8 cellular contexts compared by ENCODE assay signal in the genomic region with DNA sequence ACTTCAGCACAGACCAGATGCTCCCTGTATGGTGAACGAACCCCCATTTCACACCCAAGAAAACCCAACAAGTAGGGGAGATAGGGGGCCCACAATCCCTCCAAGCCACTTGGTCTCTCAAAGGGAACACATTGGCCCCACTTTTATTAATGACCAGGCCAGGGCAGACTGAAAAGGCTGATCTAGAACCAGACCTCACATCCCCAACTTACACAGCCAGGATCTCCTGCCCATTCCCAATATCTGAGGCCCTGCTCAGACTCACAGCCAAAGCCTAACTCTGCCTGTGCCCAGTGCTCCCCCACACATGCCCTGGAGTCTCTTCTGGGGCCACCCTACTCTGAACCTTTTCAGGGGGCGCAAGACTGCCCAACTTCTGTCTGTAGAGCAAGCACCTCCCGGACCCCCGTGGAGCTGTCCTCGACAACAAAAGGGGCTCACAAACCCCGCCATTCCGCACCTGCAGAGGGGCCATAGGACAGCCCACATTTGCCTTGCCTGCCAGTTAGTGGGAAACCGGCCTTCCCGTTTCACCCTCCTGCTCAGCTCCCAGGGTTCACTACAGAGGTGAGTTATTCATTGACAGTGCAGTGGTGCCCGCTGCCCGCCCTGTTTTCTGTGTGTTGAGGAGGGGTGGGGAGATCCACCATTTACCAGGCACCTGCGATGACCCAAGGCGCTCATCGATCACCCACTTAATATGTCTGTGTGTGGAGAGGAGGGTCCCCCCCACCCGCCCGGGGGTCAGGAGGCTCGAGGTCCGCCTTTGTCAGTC. TPM values are rescaled to one million over a fixed set of nuclear protein-coding genes. Genes with fewer than 3 reads are reported as not detected.
DNase-seq lines count a peak whose midpoint lies in the region; ATAC-seq and TF ChIP-seq lines count a peak whose summit lies in the region.

No MANE protein-coding gene starts in this region.

- no peaks in the 10 kb centered on the region for H3F3A ChIP-seq in Loucy (ENCODE audit: low read depth)

- peaks cover 64% of the 10 kb centered on the region for H3K79me2 ChIP-seq in Loucy (ENCODE audit: insufficient read depth, low read length)

- H3K9me3 ChIP-seq in Loucy (ENCODE audit: insufficient read depth, low read depth, low read length) (no peaks in the 10 kb centered on the region), duodenal mucosa (ENCODE audit: control insufficient read depth in 1 of 2, low read length in 2 of 2) (no peaks in the 10 kb centered on the region)

- H3K27me3 Mint-ChIP-seq in naive B cell: peaks cover 7 to 24% (median 21%) of the 10 kb centered on the region in 3 donors

- H3K9me3 Mint-ChIP-seq in naive B cell: no peaks in the 10 kb centered on the region

- H3K4me3 Mint-ChIP-seq in naive B cell: peak overlapping the region; percentile 43 to 92 (median 78)

- H3K36me3 ChIP-seq in Loucy (ENCODE audit: insufficient read depth, low read length) (no peaks in the 10 kb centered on the region; the same call in 1 of the 2 replicates), duodenal mucosa (ENCODE audit: control insufficient read depth in 1 of 2, insufficient read depth in 2 of 2, low read length in 2 of 2) (peaks cover 6 to 7% of the 10 kb centered on the region in 2 donors)

- H3K9me2 ChIP-seq in Loucy (replicated peaks; ENCODE audit: low read depth, low read length): no peaks in the 10 kb centered on the region

- H2AFZ ChIP-seq in Loucy (ENCODE audit: low read length): peak overlapping the region; percentile 62; the same call in 1 of the 2 replicates

- peak overlapping the region; percentile 82 for H3K9ac ChIP-seq in Loucy (ENCODE audit: low read depth, low read length, poor library complexity, severe bottlenecking)
- H3K9ac ChIP-seq in duodenal mucosa (ENCODE audit: low read depth in 1 of 2, low read length in 2 of 2): peak overlapping the region; percentile 75 to 76

- H3K4me1 ChIP-seq in Loucy (ENCODE audit: insufficient read depth, low read length, poor library complexity, severe bottlenecking) (peaks cover 46% of the 10 kb centered on the region), duodenal mucosa (ENCODE audit: control insufficient read depth in 1 of 2, insufficient read depth in 2 of 2, low read length in 2 of 2) (peaks cover 45 to 55% of the 10 kb centered on the region in 2 donors)

- H3K36me3 Mint-ChIP-seq in naive B cell: no peaks in the 10 kb centered on the region

- no peak for TF ChIP-seq CTCF in Loucy (conservative IDR thresholded peaks at IDR 0.05; ENCODE audit: low read length)

- H3K4me3 ChIP-seq in Loucy (ENCODE audit: low read length, poor library complexity, severe bottlenecking) (peak overlapping the region; percentile 78), duodenal mucosa (ENCODE audit: low read depth in 1 of 2, low read length in 2 of 2) (peak overlapping the region; percentile 65 to 72)

- ATAC-seq in naive B cell (ENCODE audit: low read depth in 2 of 2): no peak
- ATAC-seq in HG02642 (IDR thresholded peaks at IDR 0.05; ENCODE audit: poor library complexity, unreplicated experiment): no peak

- peak overlapping the region; percentile 96 for H3K4me2 ChIP-seq in Loucy (ENCODE audit: low read depth, low read length, poor library complexity, severe bottlenecking)

- peak overlapping the region in 3 of 6 donors; percentile 22 to 64 (median 59) for H3K27ac Mint-ChIP-seq in naive B cell

- H3K4me1 Mint-ChIP-seq in naive B cell: peaks cover 10 to 22% (median 12%) of the 10 kb centered on the region in 3 donors

- peak; percentile 4 for DNase-seq in COR-L47 (lab: John Stamatoyannopoulos, UW)
- no peak for DNase-seq in naive B cell
- DNase-seq in KG1 (lab: John Stamatoyannopoulos, UW): no peak
- DNase-seq in NOMO-1 treated with dmso at 0.1 percent for 144 hours (lab: John Stamatoyannopoulos, UW; ENCODE audit: unreplicated experiment): no peak
- no peak for DNase-seq in midbrain (lab: John Stamatoyannopoulos, UW)

- peaks cover 21% of the 10 kb centered on the region for H4K20me1 ChIP-seq in Loucy (ENCODE audit: insufficient read depth, low read length, poor library complexity, severe bottlenecking)

- H3K27ac ChIP-seq in duodenal mucosa (ENCODE audit: low read depth, low read length): peak overlapping the region; percentile 85

- H3K27me3 ChIP-seq in Loucy (ENCODE audit: insufficient read depth, low read length, poor library complexity, severe bottlenecking) (no peaks in the 10 kb centered on the region), duodenal mucosa (ENCODE audit: control insufficient read depth in 1 of 2, insufficient read depth in 2 of 2, low read length in 2 of 2) (no peaks in the 10 kb centered on the region)

RNA-seq across cellular contexts. Expression of a gene that starts 1.6 kb away (rescaled TPM):
- under 1 TPM in 2 of 6 donors, not detected in 4; 0.03 to 0.37 TPM for polyA plus RNA-seq in naive B cell (ENCODE audit: low read depth in 6 of 6)

RNA-seq across cellular contexts. Expression of a gene that starts 11.6 kb away (rescaled TPM):
- 10 to 100 TPM in 3 of 6 donors, 1 to 10 TPM in 3; 4.1 to 14.8 (median 9.5) TPM for polyA plus RNA-seq in naive B cell (ENCODE audit: low read depth in 6 of 6)

RNA-seq across cellular contexts. Expression of a gene that starts 11.8 kb away (rescaled TPM):
- 100 to 1,000 TPM; 433 to 593 (median 531) TPM for polyA plus RNA-seq in naive B cell (ENCODE audit: low read depth in 6 of 6)

RNA-seq across cellular contexts. Expression of a gene that starts 18.3 kb away (rescaled TPM):
- polyA plus RNA-seq in naive B cell (ENCODE audit: low read depth in 6 of 6): 10 to 100 TPM in 1 of 6 donors, 1 to 10 TPM in 5; 7.4 to 11.9 (median 7.7) TPM

RNA-seq across cellular contexts. Expression of a gene that starts 56.3 kb away (rescaled TPM):
- polyA plus RNA-seq in naive B cell (ENCODE audit: low read depth in 6 of 6): not detected
